21 cellular contexts compared by ENCODE assay signal in the genomic region with DNA sequence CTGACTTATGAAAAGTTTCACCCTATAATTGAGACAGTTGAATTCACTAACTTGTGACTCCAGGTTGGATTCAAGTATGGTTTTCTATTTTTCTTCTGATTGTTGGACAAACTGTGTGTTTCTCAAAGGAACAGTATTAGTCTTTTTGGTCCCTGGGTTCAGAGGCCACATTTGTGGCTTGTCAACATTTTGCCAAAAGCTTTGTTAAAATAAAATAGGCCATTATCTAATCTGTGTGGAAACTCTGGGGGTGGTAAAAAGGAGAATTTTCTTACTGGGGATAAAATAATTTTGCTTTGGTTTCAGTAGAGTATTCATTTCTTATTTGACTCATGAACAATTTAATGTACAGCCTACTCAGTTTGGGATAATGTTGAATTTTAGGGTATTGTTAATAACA.
A peak's percentile ranks its signal among the peaks of the same experiment; 100 is the strongest.
DNase-seq lines count a peak whose midpoint lies in the region; ATAC-seq and TF ChIP-seq lines count a peak whose summit lies in the region.
"Had no signal": no experiment of that assay in that cellular context is flagged by ENCODE, and none has a peak within 500 bp of the region (broad histone marks: within the 10 kb centered on the region; RNA-seq: fewer than 3 reads in every experiment).

No MANE protein-coding gene starts in this region.

- no peak for ATAC-seq in HCT116

- peak overlapping the region; percentile 35 to 73 (median 51) for H3K27ac Mint-ChIP-seq in nephron
- H3K27ac Mint-ChIP-seq: CD14-positive monocyte; CD4-positive, CD25-positive, alpha-beta regulatory T cell; CD8-positive, alpha-beta memory T cell had no signal

- intact Hi-C loops in HCT116 (cut with micrococcal nuclease), result loop anchor here (10.0 kb wide), 2 partner anchors 266 to 556 kb away; no protein-coding TSS in a partner anchor
- intact Hi-C loops in prostate gland (cut with DNase I), result no loop called here

- TF ChIP-seq EP300 in suprapubic skin (IDR thresholded peaks at IDR 0.05), result no peak

- no peaks in the 10 kb centered on the region for H4K20me1 ChIP-seq in HCT116 (ENCODE audit: insufficient read depth)
- H4K20me1 ChIP-seq: BLaER1 had no signal

- no peak overlapping the region for H3K4me2 ChIP-seq in HCT116 (ENCODE audit: low read length)
- H3K4me2 ChIP-seq: BLaER1 had no signal

- TF ChIP-seq POLR2A in HCT116 (IDR thresholded peaks at IDR 0.05; ENCODE audit: borderline replicate concordance, extremely low read depth, insufficient read depth, insufficient read length) (no peak), suprapubic skin (IDR thresholded peaks at IDR 0.05) (no peak), prostate gland (IDR thresholded peaks at IDR 0.05) (no peak)

- H3K4me1 ChIP-seq in HCT116 (ENCODE audit: control insufficient read depth in 1 of 2, insufficient read depth in 2 of 2, low read length in 2 of 2) (no peaks in the 10 kb centered on the region), thymus (ENCODE audit: control insufficient read depth, insufficient read depth, low read length) (peaks cover 24% of the 10 kb centered on the region), suprapubic skin (no peaks in the 10 kb centered on the region), prostate gland (replicated peaks) (no peaks in the 10 kb centered on the region)
- H3K4me1 ChIP-seq: BLaER1 had no signal

- no peak for TF ChIP-seq RAD21 in HCT116 (IDR thresholded peaks at IDR 0.05; ENCODE audit: low read depth)

- POLR2A ChIA-PET in HCT116 (lab: Charles Lee), result no interaction called here

- BruUV-seq in HCT116 (replicated peaks; lab: Mats Ljungman, UMichigan), result TSS peak; percentile 9

- peaks cover 0 to 10% of the 10 kb centered on the region in 2 experiments; a peak in 1 of 4 replicates for H3K9me3 ChIP-seq in HCT116 (ENCODE audit: control insufficient read depth in 1 of 2, insufficient read depth in 1 of 2, low read depth in 1 of 2, low read length in 2 of 2)
- peaks cover 2% of the 10 kb centered on the region for H3K9me3 ChIP-seq in thymus (ENCODE audit: control insufficient read depth)
- H3K9me3 ChIP-seq in suprapubic skin, result peaks cover 6% of the 10 kb centered on the region
- H3K9me3 ChIP-seq in prostate gland, result no peaks in the 10 kb centered on the region
- H3K9me3 ChIP-seq: BE2C had no signal

- no peak overlapping the region for H2AFZ ChIP-seq in HCT116 (ENCODE audit: low read depth, low read length, poor library complexity, severe bottlenecking)

- RAD21 ChIA-PET in HCT116 (lab: Charles Lee; ENCODE audit: low non-redundant PET in 1 of 2, low total read pairs in 2 of 2, uncharacterized antibody in 2 of 2, unreplicated experiment in 2 of 2), result no interaction called here

- no peaks in the 10 kb centered on the region for H3K79me2 ChIP-seq in HCT116 (ENCODE audit: insufficient read depth, low read length)

- peaks cover 10% of the 10 kb centered on the region for H3K36me3 Mint-ChIP-seq in nephron (ENCODE audit: low read depth)
- H3K36me3 Mint-ChIP-seq: CD4-positive, CD25-positive, alpha-beta regulatory T cell had no signal

- TF ChIP-seq CTCF in HCT116 (IDR thresholded peaks at IDR 0.05 in 2 of 3, conservative IDR thresholded peaks at IDR 0.05 in 1 of 3; ENCODE audit: borderline replicate concordance in 1 of 3, insufficient read depth in 1 of 3, low read depth in 2 of 3, low read length in 2 of 3) (no peak), nephron (IDR thresholded peaks at IDR 0.05; ENCODE audit: unreplicated experiment in 3 of 3) (no peak), suprapubic skin (IDR thresholded peaks at IDR 0.05) (no peak), prostate gland (IDR thresholded peaks at IDR 0.05) (no peak)

- CTCF ChIA-PET in HCT116 (lab: Charles Lee), result no interaction called here

- H3K36me3 ChIP-seq in HCT116 (ENCODE audit: control insufficient read depth in 1 of 2, insufficient read depth in 2 of 2, low read length in 2 of 2) (peaks cover 0 to 24% of the 10 kb centered on the region in 2 experiments; a peak in 2 of 4 replicates), thymus (ENCODE audit: control insufficient read depth, insufficient read depth) (peaks cover 4% of the 10 kb centered on the region), suprapubic skin (no peaks in the 10 kb centered on the region), prostate gland (no peaks in the 10 kb centered on the region)
- H3K36me3 ChIP-seq: BE2C, BLaER1 had no signal

- no peak overlapping the region for H3K27ac ChIP-seq in HCT116 (ENCODE audit: low read depth, low read length)
- H3K27ac ChIP-seq in thymus (ENCODE audit: low read depth), result peak overlapping the region; percentile 43
- H3K27ac ChIP-seq in suprapubic skin, result no peak overlapping the region
- H3K27ac ChIP-seq in prostate gland, result no peak overlapping the region
- H3K27ac ChIP-seq: BLaER1 had no signal

- H3K27me3 ChIP-seq in HCT116 (ENCODE audit: insufficient read depth, low read length) (no peaks in the 10 kb centered on the region), thymus (ENCODE audit: control insufficient read depth, insufficient read depth) (no peaks in the 10 kb centered on the region), suprapubic skin (no peaks in the 10 kb centered on the region), prostate gland (replicated peaks; ENCODE audit: insufficient read depth) (no peaks in the 10 kb centered on the region)
- H3K27me3 ChIP-seq: BE2C, BLaER1 had no signal

- H3K27me3 Mint-ChIP-seq in nephron (ENCODE audit: low read depth), result no peaks in the 10 kb centered on the region

- DNase-seq in HCT116 (ENCODE audit: low read depth, low spot score) (no peak), suprapubic skin (ENCODE audit: low spot score in 2 of 2) (no peak), prostate gland (ENCODE audit: low spot score) (no peak), epidermal melanocyte (ENCODE audit: insufficient read length, low spot score) (no peak)
- DNase-seq: 8988T; ACHN; BE2C; C1 segment of cervical spinal cord; CD4-positive, alpha-beta memory T cell; CD4-positive, CD25-positive, alpha-beta regulatory T cell; CD8-positive, alpha-beta memory T cell; COR-L47; DMS 273 treated with DMSO at 0.1 percent for 48 hours; DMS153; DMS53; DMS79; GF-D8 had no signal

- H3K4me3 Mint-ChIP-seq in nephron, result no peak overlapping the region
- H3K4me3 Mint-ChIP-seq: CD14-positive monocyte; CD4-positive, alpha-beta memory T cell; CD4-positive, CD25-positive, alpha-beta regulatory T cell; CD8-positive, alpha-beta memory T cell had no signal

- H3K4me3 ChIP-seq in HCT116 (replicated peaks in 1 of 2; ENCODE audit: low read depth in 1 of 2, low read length in 2 of 2), result no peak overlapping the region
- no peak overlapping the region for H3K4me3 ChIP-seq in thymus (ENCODE audit: low read length)
- no peak overlapping the region for H3K4me3 ChIP-seq in suprapubic skin
- no peak overlapping the region for H3K4me3 ChIP-seq in prostate gland
- H3K4me3 ChIP-seq: BLaER1 had no signal

- H3K9me2 ChIP-seq in HCT116 (ENCODE audit: insufficient read depth), result no peaks in the 10 kb centered on the region

- H3K4me1 Mint-ChIP-seq in nephron, result peaks cover 15% of the 10 kb centered on the region
- H3K4me1 Mint-ChIP-seq: CD14-positive monocyte; CD4-positive, alpha-beta memory T cell; CD4-positive, CD25-positive, alpha-beta regulatory T cell had no signal

- no peak overlapping the region for H3K9ac ChIP-seq in HCT116 (ENCODE audit: low read length)
- H3K9ac ChIP-seq: BLaER1 had no signal

- peaks cover 12% of the 10 kb centered on the region for H3K9me3 Mint-ChIP-seq in nephron

TF ChIP-seq in HCT116, 20 proteins besides CTCF, POLR2A, EP300 and RAD21:
- TF ChIP-seq, protein P1, sequence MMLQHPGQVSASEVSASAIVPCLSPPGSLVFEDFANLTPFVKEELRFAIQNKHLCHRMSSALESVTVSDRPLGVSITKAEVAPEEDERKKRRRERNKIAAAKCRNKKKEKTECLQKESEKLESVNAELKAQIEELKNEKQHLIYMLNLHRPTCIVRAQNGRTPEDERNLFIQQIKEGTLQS (IDR thresholded peaks at IDR 0.05), result no peak
- TF ChIP-seq, protein P2, sequence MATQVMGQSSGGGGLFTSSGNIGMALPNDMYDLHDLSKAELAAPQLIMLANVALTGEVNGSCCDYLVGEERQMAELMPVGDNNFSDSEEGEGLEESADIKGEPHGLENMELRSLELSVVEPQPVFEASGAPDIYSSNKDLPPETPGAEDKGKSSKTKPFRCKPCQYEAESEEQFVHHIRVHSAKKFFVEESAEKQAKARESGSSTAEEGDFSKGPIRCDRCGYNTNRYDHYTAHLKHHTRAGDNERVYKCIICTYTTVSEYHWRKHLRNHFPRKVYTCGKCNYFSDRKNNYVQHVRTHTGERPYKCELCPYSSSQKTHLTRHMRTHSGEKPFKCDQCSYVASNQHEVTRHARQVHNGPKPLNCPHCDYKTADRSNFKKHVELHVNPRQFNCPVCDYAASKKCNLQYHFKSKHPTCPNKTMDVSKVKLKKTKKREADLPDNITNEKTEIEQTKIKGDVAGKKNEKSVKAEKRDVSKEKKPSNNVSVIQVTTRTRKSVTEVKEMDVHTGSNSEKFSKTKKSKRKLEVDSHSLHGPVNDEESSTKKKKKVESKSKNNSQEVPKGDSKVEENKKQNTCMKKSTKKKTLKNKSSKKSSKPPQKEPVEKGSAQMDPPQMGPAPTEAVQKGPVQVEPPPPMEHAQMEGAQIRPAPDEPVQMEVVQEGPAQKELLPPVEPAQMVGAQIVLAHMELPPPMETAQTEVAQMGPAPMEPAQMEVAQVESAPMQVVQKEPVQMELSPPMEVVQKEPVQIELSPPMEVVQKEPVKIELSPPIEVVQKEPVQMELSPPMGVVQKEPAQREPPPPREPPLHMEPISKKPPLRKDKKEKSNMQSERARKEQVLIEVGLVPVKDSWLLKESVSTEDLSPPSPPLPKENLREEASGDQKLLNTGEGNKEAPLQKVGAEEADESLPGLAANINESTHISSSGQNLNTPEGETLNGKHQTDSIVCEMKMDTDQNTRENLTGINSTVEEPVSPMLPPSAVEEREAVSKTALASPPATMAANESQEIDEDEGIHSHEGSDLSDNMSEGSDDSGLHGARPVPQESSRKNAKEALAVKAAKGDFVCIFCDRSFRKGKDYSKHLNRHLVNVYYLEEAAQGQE (IDR thresholded peaks at IDR 0.05; ENCODE audit: low read depth), result no peak
- peak; percentile 36; the same call in 1 of the 2 replicates for TF ChIP-seq POLR2AphosphoS5 (IDR thresholded peaks at IDR 0.05; ENCODE audit: low read depth, low read length)
